In genomic region chr1:36947384-36947783, GRCh38 we compare ENCODE assay signal across 27 cellular contexts.
DNase-seq lines count a peak whose midpoint lies in the region; ATAC-seq and TF ChIP-seq lines count a peak whose summit lies in the region.
"Had no signal": no experiment of that assay in that cellular context is flagged by ENCODE, and none has a peak within 500 bp of the region (broad histone marks: within the 10 kb centered on the region; RNA-seq: fewer than 3 reads in every experiment).

No MANE protein-coding gene starts in this region.

- H3K4ac ChIP-seq in mesendoderm (ENCODE audit: low read depth, low read length) = no peak overlapping the region

- DNase-seq in NCI-H187 treated with DMSO at 0.1 percent for 48 hours (lab: John Stamatoyannopoulos, UW) = peak; percentile 27
- DNase-seq in NCI-H187 (lab: John Stamatoyannopoulos, UW) = no peak
- peak; percentile 86 for DNase-seq in NCI-H2029 treated with DMSO at 0.1 percent for 48 hours (lab: John Stamatoyannopoulos, UW)
- DNase-seq in OCI-LY7 (ENCODE audit: low spot score) = no peak
- DNase-seq in mesendoderm = peak; percentile 78
- no peak for DNase-seq in stimulated activated CD4-positive, alpha-beta T cell treated with anti-CD3 and anti-CD28 coated beads, Interleukin-15, amount 100 ng/mL, for 24 hours
- DNase-seq in brain microvascular endothelial cell = no peak
- DNase-seq: activated CD4-positive, alpha-beta memory T cell treated with anti-CD3 and anti-CD28 coated beads, Interleukin-2, amount 10 ng/mL, durations not matched to agents 7 days and 5 days; activated effector memory CD4-positive, alpha-beta T cell treated with anti-CD3 and anti-CD28 coated beads, Interleukin-2, amount 50 U/mL, for 16 hours; activated naive CD8-positive, alpha-beta T cell treated with anti-CD3 and anti-CD28 coated beads, Interleukin-2, amount 10 ng/mL, durations not matched to agents 7 days and 5 days; AML-193; body of pancreas; CD8-positive, alpha-beta memory T cell; DMS53; effector CD8-positive, alpha-beta T cell; foreskin fibroblast; left lung; naive B cell; NCI-H1930; SIG-M5; stimulated activated CD4-positive, alpha-beta T cell treated with anti-CD3 and anti-CD28 coated beads, Interleukin-2, amount 100 ng/mL, for 24 hours; SW 1271; T1000 had no signal

- no peak overlapping the region for H2AFZ ChIP-seq in OCI-LY7 (ENCODE audit: low read length)

- H3K56ac ChIP-seq in mesendoderm (ENCODE audit: low read length) = no peak overlapping the region

- no peaks in the 10 kb centered on the region for H3K79me1 ChIP-seq in mesendoderm (ENCODE audit: low read length)

- H4K8ac ChIP-seq in mesendoderm (ENCODE audit: low read depth, low read length) = no peak overlapping the region

- H3K4me3 ChIP-seq in OCI-LY7 (ENCODE audit: low read depth, low read length, poor library complexity, severe bottlenecking) (no peak overlapping the region), mesendoderm (ENCODE audit: low read length) (no peak overlapping the region), brain microvascular endothelial cell (ENCODE audit: low read depth, low read length) (no peak overlapping the region)
- H3K4me3 ChIP-seq: body of pancreas, HAP-1, left lung, skin epidermis had no signal

- no peaks in the 10 kb centered on the region for H3K36me3 ChIP-seq in OCI-LY7 (ENCODE audit: insufficient read depth, low read length)
- H3K36me3 ChIP-seq in mesendoderm (ENCODE audit: control insufficient read depth, insufficient read depth, low read length) = no peaks in the 10 kb centered on the region
- no peaks in the 10 kb centered on the region for H3K36me3 ChIP-seq in brain microvascular endothelial cell (replicated peaks)
- H3K36me3 ChIP-seq: HAP-1, left lung had no signal

- no peak overlapping the region for H3K18ac ChIP-seq in mesendoderm (ENCODE audit: low read length)

- CTCF ChIA-PET in OCI-LY7 (lab: Charles Lee; ENCODE audit: unreplicated experiment) = interaction anchor here (0.5 to 0.8 kb wide), 2 partner anchors 83 to 212 kb away, joined by 3 read pairs; no protein-coding TSS in a partner anchor

- H2AK5ac ChIP-seq in mesendoderm (ENCODE audit: low read length) = no peak overlapping the region

- POLR2A ChIA-PET in OCI-LY7 (lab: Charles Lee) = no interaction called here

- no peaks in the 10 kb centered on the region for H3K27me3 ChIP-seq in mesendoderm (ENCODE audit: insufficient read depth, low read length, poor library complexity)
- no peaks in the 10 kb centered on the region for H3K27me3 ChIP-seq in brain microvascular endothelial cell (replicated peaks)
- H3K27me3 ChIP-seq: body of pancreas had no signal

- H3K9me3 ChIP-seq in OCI-LY7 (ENCODE audit: low read length) = no peaks in the 10 kb centered on the region
- H3K9me3 ChIP-seq: body of pancreas, HAP-1, left lung had no signal

- peak overlapping the region; percentile 99 for H3K27ac ChIP-seq in OCI-LY7 (ENCODE audit: low read depth, low read length, poor library complexity, severe bottlenecking)
- no peak overlapping the region for H3K27ac ChIP-seq in mesendoderm (ENCODE audit: low read depth, low read length)
- no peak overlapping the region for H3K27ac ChIP-seq in brain microvascular endothelial cell
- H3K27ac ChIP-seq: body of pancreas, KMS-11, left lung, skin epidermis had no signal

- ATAC-seq in GM18498 (IDR thresholded peaks at IDR 0.05; ENCODE audit: unreplicated experiment) = no peak
- ATAC-seq: body of pancreas, left lung had no signal

- BruUV-seq in OCI-LY7 (replicated peaks; lab: Mats Ljungman, UMichigan) = no TSS peak

- H3K9ac ChIP-seq in mesendoderm (ENCODE audit: low read length) = no peak overlapping the region
- H3K9ac ChIP-seq: KMS-11 had no signal

- intact Hi-C loops in OCI-LY7 (cut with micrococcal nuclease; ENCODE audit: unreplicated experiment) = no loop called here

- H3K9me2 ChIP-seq in OCI-LY7 (ENCODE audit: insufficient read depth, low read length) = no peaks in the 10 kb centered on the region

- H3K4me1 ChIP-seq in OCI-LY7 (ENCODE audit: insufficient read depth, low read length, poor library complexity, severe bottlenecking) (peaks cover 100% of the 10 kb centered on the region), mesendoderm (ENCODE audit: control insufficient read depth, low read depth, low read length) (peaks cover 13% of the 10 kb centered on the region)
- H3K4me1 ChIP-seq: body of pancreas, HAP-1, left lung had no signal

- H3K23ac ChIP-seq in mesendoderm (ENCODE audit: low read length) = no peak overlapping the region

- H4K20me1 ChIP-seq in OCI-LY7 (ENCODE audit: insufficient read depth, low read length) = no peaks in the 10 kb centered on the region

- no peak overlapping the region for H2BK5ac ChIP-seq in mesendoderm (ENCODE audit: low read length)

- in situ Hi-C loops in brain microvascular endothelial cell (cut with HindIII; ENCODE audit: low pct_ligation_motif_present, low sequenced_read_pairs) = no loop called here

- peak overlapping the region; percentile 80; the same call in 1 of the 2 replicates for H3K4me2 ChIP-seq in OCI-LY7 (ENCODE audit: low read length)
- no peak overlapping the region for H3K4me2 ChIP-seq in mesendoderm (ENCODE audit: low read length)
- H3K4me2 ChIP-seq: KMS-11 had no signal

- no peak for TF ChIP-seq CTCF in OCI-LY7 (conservative IDR thresholded peaks at IDR 0.05; ENCODE audit: low read length)
- TF ChIP-seq CTCF in brain microvascular endothelial cell (IDR thresholded peaks at IDR 0.05; ENCODE audit: low read depth, low read length, missing control alignments) = no peak

- WGBS in mesendoderm (ENCODE audit: extremely low coverage, insufficient coverage, low lambda C conversion rate) = no CpG with 5 or more reads among the region's 2 CpGs

- H3K79me2 ChIP-seq in OCI-LY7 (ENCODE audit: insufficient read depth, low read depth, low read length) (peaks cover 11% of the 10 kb centered on the region; the same call in 1 of the 2 replicates), mesendoderm (ENCODE audit: control insufficient read depth, insufficient read depth, low read length) (no peaks in the 10 kb centered on the region)

- no peak overlapping the region for H4K5ac ChIP-seq in mesendoderm (ENCODE audit: low read length)

- no peak overlapping the region for H2BK120ac ChIP-seq in mesendoderm (ENCODE audit: low read depth, low read length)

- no peak overlapping the region for H2BK15ac ChIP-seq in mesendoderm (replicated peaks; ENCODE audit: low read depth)

Comparison
In these comparisons a context has a peak if more than half of its experiments do, and no peak if none do; other contexts are left out.
1. DNase-seq: peak in NCI-H187 treated with DMSO at 0.1 percent for 48 hours (single experiment), NCI-H2029 treated with DMSO at 0.1 percent for 48 hours (single experiment) and mesendoderm (single experiment); none in NCI-H187 (0 of 2), OCI-LY7 (single experiment), stimulated activated CD4-positive, alpha-beta T cell treated with anti-CD3 and anti-CD28 coated beads, Interleukin-15, amount 100 ng/mL, for 24 hours (single experiment) and brain microvascular endothelial cell (single experiment).